ENCODE assay signal across 1 cellular context in the genomic region with DNA sequence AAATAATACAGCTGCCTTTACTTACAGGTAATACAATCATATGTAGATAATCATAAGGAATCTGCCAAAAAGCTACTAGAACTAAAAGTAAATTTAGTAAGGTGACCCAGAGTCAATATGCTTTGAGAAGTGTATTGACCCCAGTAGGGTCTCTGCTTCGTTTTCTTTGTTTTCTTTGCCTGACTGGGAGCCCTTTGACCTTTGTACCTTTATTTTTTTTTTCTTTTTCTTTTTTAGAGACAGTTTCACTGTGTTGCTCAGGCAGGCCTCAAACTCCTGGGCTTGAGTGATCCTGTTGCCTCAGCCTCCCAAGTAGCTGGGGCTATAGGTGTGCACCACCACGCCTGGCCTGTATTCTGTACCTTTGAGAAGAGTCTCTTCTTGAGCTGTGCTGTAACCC.
TF ChIP-seq lines count a peak whose summit lies in the region.

No MANE protein-coding gene starts in this region.

TF ChIP-seq in HepG2, 621 proteins besides CTCF, POLR2A, EP300 and RAD21 (continued from another document and continues in another):
- TF ChIP-seq, protein P1, sequence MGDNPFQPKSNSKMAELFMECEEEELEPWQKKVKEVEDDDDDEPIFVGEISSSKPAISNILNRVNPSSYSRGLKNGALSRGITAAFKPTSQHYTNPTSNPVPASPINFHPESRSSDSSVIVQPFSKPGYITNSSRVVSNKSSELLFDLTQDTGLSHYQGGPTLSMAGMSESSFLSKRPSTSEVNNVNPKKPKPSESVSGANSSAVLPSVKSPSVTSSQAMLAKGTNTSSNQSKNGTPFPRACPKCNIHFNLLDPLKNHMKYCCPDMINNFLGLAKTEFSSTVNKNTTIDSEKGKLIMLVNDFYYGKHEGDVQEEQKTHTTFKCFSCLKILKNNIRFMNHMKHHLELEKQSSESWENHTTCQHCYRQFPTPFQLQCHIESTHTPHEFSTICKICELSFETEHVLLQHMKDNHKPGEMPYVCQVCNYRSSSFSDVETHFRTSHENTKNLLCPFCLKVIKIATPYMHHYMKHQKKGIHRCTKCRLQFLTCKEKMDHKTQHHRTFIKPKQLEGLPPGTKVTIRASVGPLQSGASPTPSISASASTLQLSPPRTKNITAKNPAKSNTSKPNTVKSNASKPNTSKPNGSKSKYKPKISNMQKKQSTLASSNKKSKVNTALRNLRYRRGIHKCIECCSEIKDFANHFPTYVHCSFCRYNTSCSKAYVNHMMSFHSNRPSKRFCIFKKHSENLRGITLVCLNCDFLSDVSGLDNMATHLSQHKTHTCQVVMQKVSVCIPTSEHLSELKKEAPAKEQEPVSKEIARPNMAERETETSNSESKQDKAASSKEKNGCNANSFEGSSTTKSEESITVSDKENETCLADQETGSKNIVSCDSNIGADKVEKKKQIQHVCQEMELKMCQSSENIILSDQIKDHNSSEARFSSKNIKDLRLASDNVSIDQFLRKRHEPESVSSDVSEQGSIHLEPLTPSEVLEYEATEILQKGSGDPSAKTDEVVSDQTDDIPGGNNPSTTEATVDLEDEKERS (CRISPR knock-in tag; IDR thresholded peaks at IDR 0.05): no peak
- TF ChIP-seq ZFP37 (CRISPR knock-in tag; IDR thresholded peaks at IDR 0.05; ENCODE audit: borderline replicate concordance): no peak
- TF ChIP-seq, protein P2, sequence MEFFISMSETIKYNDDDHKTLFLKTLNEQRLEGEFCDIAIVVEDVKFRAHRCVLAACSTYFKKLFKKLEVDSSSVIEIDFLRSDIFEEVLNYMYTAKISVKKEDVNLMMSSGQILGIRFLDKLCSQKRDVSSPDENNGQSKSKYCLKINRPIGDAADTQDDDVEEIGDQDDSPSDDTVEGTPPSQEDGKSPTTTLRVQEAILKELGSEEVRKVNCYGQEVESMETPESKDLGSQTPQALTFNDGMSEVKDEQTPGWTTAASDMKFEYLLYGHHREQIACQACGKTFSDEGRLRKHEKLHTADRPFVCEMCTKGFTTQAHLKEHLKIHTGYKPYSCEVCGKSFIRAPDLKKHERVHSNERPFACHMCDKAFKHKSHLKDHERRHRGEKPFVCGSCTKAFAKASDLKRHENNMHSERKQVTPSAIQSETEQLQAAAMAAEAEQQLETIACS (CRISPR knock-in tag; IDR thresholded peaks at IDR 0.05): no peak
- TF ChIP-seq GTF2F1 (IDR thresholded peaks at IDR 0.05; ENCODE audit: low read length): no peak
- TF ChIP-seq ZNF883 (CRISPR knock-in tag; IDR thresholded peaks at IDR 0.05; ENCODE audit: not compliant biosample characterization): no peak
- no peak for TF ChIP-seq MBD4 (IDR thresholded peaks at IDR 0.05; ENCODE audit: borderline replicate concordance, low read length)
- TF ChIP-seq SRF (IDR thresholded peaks at IDR 0.05; ENCODE audit: low read depth, low read length): no peak
- no peak for TF ChIP-seq ZNF367 (CRISPR knock-in tag; IDR thresholded peaks at IDR 0.05; ENCODE audit: borderline replicate concordance)
- no peak for TF ChIP-seq PCBP2 (optimal IDR thresholded peaks at IDR 0.05; ENCODE audit: low read depth, low read length, poor library complexity, severe bottlenecking)
- TF ChIP-seq ZNF441 (CRISPR knock-in tag; IDR thresholded peaks at IDR 0.05; ENCODE audit: borderline replicate concordance): no peak
- no peak for TF ChIP-seq ZNF335 (CRISPR knock-in tag; IDR thresholded peaks at IDR 0.05)
- TF ChIP-seq GATAD1 (CRISPR knock-in tag; IDR thresholded peaks at IDR 0.05): no peak
- no peak for TF ChIP-seq DNMT3B (CRISPR knock-in tag; conservative IDR thresholded peaks at IDR 0.05)
- TF ChIP-seq ZNF737 (CRISPR knock-in tag; IDR thresholded peaks at IDR 0.05; ENCODE audit: borderline replicate concordance): no peak
- TF ChIP-seq AGO2 (optimal IDR thresholded peaks at IDR 0.05; ENCODE audit: low read depth, low read length): no peak
- TF ChIP-seq, protein P3, sequence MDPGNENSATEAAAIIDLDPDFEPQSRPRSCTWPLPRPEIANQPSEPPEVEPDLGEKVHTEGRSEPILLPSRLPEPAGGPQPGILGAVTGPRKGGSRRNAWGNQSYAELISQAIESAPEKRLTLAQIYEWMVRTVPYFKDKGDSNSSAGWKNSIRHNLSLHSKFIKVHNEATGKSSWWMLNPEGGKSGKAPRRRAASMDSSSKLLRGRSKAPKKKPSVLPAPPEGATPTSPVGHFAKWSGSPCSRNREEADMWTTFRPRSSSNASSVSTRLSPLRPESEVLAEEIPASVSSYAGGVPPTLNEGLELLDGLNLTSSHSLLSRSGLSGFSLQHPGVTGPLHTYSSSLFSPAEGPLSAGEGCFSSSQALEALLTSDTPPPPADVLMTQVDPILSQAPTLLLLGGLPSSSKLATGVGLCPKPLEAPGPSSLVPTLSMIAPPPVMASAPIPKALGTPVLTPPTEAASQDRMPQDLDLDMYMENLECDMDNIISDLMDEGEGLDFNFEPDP (CRISPR knock-in tag; conservative IDR thresholded peaks at IDR 0.05): 0 out of 2 replicates have a peak, but pooled peaks have one; percentile 67
- no peak for TF ChIP-seq KAT7 (CRISPR knock-in tag; IDR thresholded peaks at IDR 0.05; ENCODE audit: borderline replicate concordance)
- no peak for TF ChIP-seq PHF5A (CRISPR knock-in tag; IDR thresholded peaks at IDR 0.05; ENCODE audit: low read depth, unreplicated experiment)
- TF ChIP-seq CHCHD3 (CRISPR knock-in tag; IDR thresholded peaks at IDR 0.05): no peak
- no peak for TF ChIP-seq PLRG1 (conservative IDR thresholded peaks at IDR 0.05)
- no peak for TF ChIP-seq BORCS8-MEF2B (CRISPR knock-in tag; IDR thresholded peaks at IDR 0.05)
- TF ChIP-seq NR2F1 (CRISPR knock-in tag; IDR thresholded peaks at IDR 0.05): peak; percentile 81 to 86; a peak in 3 of 4 replicates
- TF ChIP-seq, protein P4, sequence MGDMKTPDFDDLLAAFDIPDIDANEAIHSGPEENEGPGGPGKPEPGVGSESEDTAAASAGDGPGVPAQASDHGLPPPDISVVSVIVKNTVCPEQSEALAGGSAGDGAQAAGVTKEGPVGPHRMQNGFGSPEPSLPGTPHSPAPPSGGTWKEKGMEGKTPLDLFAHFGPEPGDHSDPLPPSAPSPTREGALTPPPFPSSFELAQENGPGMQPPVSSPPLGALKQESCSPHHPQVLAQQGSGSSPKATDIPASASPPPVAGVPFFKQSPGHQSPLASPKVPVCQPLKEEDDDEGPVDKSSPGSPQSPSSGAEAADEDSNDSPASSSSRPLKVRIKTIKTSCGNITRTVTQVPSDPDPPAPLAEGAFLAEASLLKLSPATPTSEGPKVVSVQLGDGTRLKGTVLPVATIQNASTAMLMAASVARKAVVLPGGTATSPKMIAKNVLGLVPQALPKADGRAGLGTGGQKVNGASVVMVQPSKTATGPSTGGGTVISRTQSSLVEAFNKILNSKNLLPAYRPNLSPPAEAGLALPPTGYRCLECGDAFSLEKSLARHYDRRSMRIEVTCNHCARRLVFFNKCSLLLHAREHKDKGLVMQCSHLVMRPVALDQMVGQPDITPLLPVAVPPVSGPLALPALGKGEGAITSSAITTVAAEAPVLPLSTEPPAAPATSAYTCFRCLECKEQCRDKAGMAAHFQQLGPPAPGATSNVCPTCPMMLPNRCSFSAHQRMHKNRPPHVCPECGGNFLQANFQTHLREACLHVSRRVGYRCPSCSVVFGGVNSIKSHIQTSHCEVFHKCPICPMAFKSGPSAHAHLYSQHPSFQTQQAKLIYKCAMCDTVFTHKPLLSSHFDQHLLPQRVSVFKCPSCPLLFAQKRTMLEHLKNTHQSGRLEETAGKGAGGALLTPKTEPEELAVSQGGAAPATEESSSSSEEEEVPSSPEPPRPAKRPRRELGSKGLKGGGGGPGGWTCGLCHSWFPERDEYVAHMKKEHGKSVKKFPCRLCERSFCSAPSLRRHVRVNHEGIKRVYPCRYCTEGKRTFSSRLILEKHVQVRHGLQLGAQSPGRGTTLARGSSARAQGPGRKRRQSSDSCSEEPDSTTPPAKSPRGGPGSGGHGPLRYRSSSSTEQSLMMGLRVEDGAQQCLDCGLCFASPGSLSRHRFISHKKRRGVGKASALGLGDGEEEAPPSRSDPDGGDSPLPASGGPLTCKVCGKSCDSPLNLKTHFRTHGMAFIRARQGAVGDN (CRISPR knock-in tag; IDR thresholded peaks at IDR 0.05): no peak
- no peak for TF ChIP-seq PAWR (CRISPR knock-in tag; IDR thresholded peaks at IDR 0.05; ENCODE audit: borderline replicate concordance)
- TF ChIP-seq, protein P5, sequence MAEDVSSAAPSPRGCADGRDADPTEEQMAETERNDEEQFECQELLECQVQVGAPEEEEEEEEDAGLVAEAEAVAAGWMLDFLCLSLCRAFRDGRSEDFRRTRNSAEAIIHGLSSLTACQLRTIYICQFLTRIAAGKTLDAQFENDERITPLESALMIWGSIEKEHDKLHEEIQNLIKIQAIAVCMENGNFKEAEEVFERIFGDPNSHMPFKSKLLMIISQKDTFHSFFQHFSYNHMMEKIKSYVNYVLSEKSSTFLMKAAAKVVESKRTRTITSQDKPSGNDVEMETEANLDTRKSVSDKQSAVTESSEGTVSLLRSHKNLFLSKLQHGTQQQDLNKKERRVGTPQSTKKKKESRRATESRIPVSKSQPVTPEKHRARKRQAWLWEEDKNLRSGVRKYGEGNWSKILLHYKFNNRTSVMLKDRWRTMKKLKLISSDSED (CRISPR knock-in tag; IDR thresholded peaks at IDR 0.05): no peak
- TF ChIP-seq ZNF451 (CRISPR knock-in tag; IDR thresholded peaks at IDR 0.05): no peak
- no peak for TF ChIP-seq HCFC1 (IDR thresholded peaks at IDR 0.05; ENCODE audit: low read depth, low read length)
- 0 out of 2 replicates have a peak, but pooled peaks have one; percentile 4 for TF ChIP-seq KMT2B (CRISPR knock-in tag; IDR thresholded peaks at IDR 0.05)
- TF ChIP-seq IRX3 (CRISPR knock-in tag; IDR thresholded peaks at IDR 0.05; ENCODE audit: borderline replicate concordance, low read depth): no peak
- TF ChIP-seq, protein P6, sequence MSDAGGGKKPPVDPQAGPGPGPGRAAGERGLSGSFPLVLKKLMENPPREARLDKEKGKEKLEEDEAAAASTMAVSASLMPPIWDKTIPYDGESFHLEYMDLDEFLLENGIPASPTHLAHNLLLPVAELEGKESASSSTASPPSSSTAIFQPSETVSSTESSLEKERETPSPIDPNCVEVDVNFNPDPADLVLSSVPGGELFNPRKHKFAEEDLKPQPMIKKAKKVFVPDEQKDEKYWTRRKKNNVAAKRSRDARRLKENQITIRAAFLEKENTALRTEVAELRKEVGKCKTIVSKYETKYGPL (CRISPR knock-in tag; IDR thresholded peaks at IDR 0.05): no peak
- TF ChIP-seq KLF11 (CRISPR knock-in tag; IDR thresholded peaks at IDR 0.05): no peak
- no peak for TF ChIP-seq ZNF431 (CRISPR knock-in tag; IDR thresholded peaks at IDR 0.05; ENCODE audit: borderline replicate concordance, low read depth)
- TF ChIP-seq, protein P7, sequence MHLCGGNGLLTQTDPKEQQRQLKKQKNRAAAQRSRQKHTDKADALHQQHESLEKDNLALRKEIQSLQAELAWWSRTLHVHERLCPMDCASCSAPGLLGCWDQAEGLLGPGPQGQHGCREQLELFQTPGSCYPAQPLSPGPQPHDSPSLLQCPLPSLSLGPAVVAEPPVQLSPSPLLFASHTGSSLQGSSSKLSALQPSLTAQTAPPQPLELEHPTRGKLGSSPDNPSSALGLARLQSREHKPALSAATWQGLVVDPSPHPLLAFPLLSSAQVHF (CRISPR knock-in tag; IDR thresholded peaks at IDR 0.05): no peak
- no peak for TF ChIP-seq FOXM1 (CRISPR knock-in tag; IDR thresholded peaks at IDR 0.05)
- no peak for TF ChIP-seq SAFB2 (CRISPR knock-in tag; IDR thresholded peaks at IDR 0.05; ENCODE audit: borderline replicate concordance, low read depth)
- TF ChIP-seq MBNL3 (CRISPR knock-in tag; conservative IDR thresholded peaks at IDR 0.05): no peak
- TF ChIP-seq NONO (IDR thresholded peaks at IDR 0.05): no peak
- no peak for TF ChIP-seq NONO (CRISPR knock-in tag; conservative IDR thresholded peaks at IDR 0.05)
- no peak for TF ChIP-seq ATF7 (IDR thresholded peaks at IDR 0.05)
- TF ChIP-seq ATF7 (CRISPR knock-in tag; IDR thresholded peaks at IDR 0.05): no peak
- TF ChIP-seq SMARCE1 (IDR thresholded peaks at IDR 0.05; ENCODE audit: borderline replicate concordance): no peak
- TF ChIP-seq, protein P8, sequence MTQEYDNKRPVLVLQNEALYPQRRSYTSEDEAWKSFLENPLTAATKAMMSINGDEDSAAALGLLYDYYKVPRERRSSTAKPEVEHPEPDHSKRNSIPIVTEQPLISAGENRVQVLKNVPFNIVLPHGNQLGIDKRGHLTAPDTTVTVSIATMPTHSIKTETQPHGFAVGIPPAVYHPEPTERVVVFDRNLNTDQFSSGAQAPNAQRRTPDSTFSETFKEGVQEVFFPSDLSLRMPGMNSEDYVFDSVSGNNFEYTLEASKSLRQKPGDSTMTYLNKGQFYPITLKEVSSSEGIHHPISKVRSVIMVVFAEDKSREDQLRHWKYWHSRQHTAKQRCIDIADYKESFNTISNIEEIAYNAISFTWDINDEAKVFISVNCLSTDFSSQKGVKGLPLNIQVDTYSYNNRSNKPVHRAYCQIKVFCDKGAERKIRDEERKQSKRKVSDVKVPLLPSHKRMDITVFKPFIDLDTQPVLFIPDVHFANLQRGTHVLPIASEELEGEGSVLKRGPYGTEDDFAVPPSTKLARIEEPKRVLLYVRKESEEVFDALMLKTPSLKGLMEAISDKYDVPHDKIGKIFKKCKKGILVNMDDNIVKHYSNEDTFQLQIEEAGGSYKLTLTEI (CRISPR knock-in tag; conservative IDR thresholded peaks at IDR 0.05): no peak
- TF ChIP-seq CBX1 (IDR thresholded peaks at IDR 0.05; ENCODE audit: low read depth): no peak
- TF ChIP-seq ZNF766 (CRISPR knock-in tag; IDR thresholded peaks at IDR 0.05; ENCODE audit: borderline replicate concordance): no peak
- TF ChIP-seq ZBTB7B (CRISPR knock-in tag; IDR thresholded peaks at IDR 0.05): no peak
- no peak for TF ChIP-seq ETV5 (CRISPR knock-in tag; IDR thresholded peaks at IDR 0.05; ENCODE audit: borderline replicate concordance)
- no peak for TF ChIP-seq ZMYM4 (CRISPR knock-in tag; IDR thresholded peaks at IDR 0.05)
- no peak for TF ChIP-seq ZNF546 (CRISPR knock-in tag; conservative IDR thresholded peaks at IDR 0.05)
- no peak for TF ChIP-seq ZNF564 (CRISPR knock-in tag; IDR thresholded peaks at IDR 0.05)
- TF ChIP-seq U2AF2 (IDR thresholded peaks at IDR 0.05; ENCODE audit: low read depth, low read length): no peak
- no peak for TF ChIP-seq ZNF136 (CRISPR knock-in tag; IDR thresholded peaks at IDR 0.05; ENCODE audit: low read depth)
- TF ChIP-seq KDM3A (CRISPR knock-in tag; IDR thresholded peaks at IDR 0.05; ENCODE audit: low read depth): no peak
- no peak; the same call in 1 of the 2 replicates for TF ChIP-seq ZKSCAN1 (IDR thresholded peaks at IDR 0.05; ENCODE audit: low read length)
